Comparison of ENCODE assay signal across 1 cellular context in genomic region chr6:8108759-8109539, GRCh38.
TF ChIP-seq lines count a peak whose summit lies in the region.

No MANE protein-coding gene starts in this region.

TF ChIP-seq in endothelial cell of umbilical vein, 7 proteins besides CTCF, POLR2A, EP300 and RAD21:
- no peak for TF ChIP-seq GATA2 (IDR thresholded peaks at IDR 0.05; ENCODE audit: insufficient read depth, insufficient read length, low read depth, low read length)
